ENCODE assay signal across 21 cellular contexts in the genomic region with DNA sequence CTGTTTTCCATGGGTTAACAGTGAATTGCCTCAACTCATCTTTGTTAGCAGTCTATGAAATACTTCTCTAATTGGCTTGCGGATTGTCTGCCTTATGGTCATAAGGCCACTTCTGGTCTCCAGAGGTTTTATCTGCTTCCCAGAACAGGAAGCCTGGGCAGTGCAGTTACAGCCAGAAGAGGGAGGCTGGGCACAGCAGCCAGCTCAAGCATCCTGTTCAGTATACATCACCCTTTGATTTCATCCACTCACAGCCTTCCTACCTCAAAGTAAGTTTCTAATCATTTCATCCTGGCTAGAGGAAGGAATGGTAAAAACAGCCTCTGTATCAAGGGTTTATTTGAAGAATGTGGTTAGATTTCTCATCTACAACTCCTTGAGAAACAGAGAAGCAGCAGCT.
DNase-seq lines count a peak whose midpoint lies in the region; ATAC-seq, FAIRE-seq and TF ChIP-seq lines count a peak whose summit lies in the region.
"Had no signal": no experiment of that assay in that cellular context is flagged by ENCODE, and none has a peak within 500 bp of the region (broad histone marks: within the 10 kb centered on the region; RNA-seq: fewer than 3 reads in every experiment).

No MANE protein-coding gene starts in this region.

- in situ Hi-C loops in astrocyte of the cerebellum (cut with HindIII; ENCODE audit: low sequenced_read_pairs): no loop called here

- H3K9ac ChIP-seq in kidney (ENCODE audit: low read length in 2 of 2): no peak overlapping the region

- TF ChIP-seq POLR2A in NB4 (IDR thresholded peaks at IDR 0.05; ENCODE audit: extremely low read depth, insufficient read length): no peak
- TF ChIP-seq POLR2A in thyroid gland (IDR thresholded peaks at IDR 0.05): no peak

- H3K4me1 ChIP-seq in mesodermal cell (ENCODE audit: control insufficient read depth, insufficient read depth, low read length, poor library complexity, severe bottlenecking): peaks cover 4% of the 10 kb centered on the region
- H3K4me1 ChIP-seq in kidney (ENCODE audit: control insufficient read depth in 1 of 2, insufficient read depth in 1 of 2, low read depth in 1 of 2, low read length in 2 of 2): no peaks in the 10 kb centered on the region
- H3K4me1 ChIP-seq in thyroid gland: no peaks in the 10 kb centered on the region

- H3K36me3 ChIP-seq in mesodermal cell (ENCODE audit: control insufficient read depth, insufficient read depth, low read length) (no peaks in the 10 kb centered on the region), kidney (ENCODE audit: control insufficient read depth in 1 of 2, insufficient read depth in 2 of 2, low read length in 2 of 2) (no peaks in the 10 kb centered on the region), thyroid gland (no peaks in the 10 kb centered on the region)
- H3K36me3 ChIP-seq: vagina had no signal

- no peak for FAIRE-seq in kidney (lab: Jason Lieb, UNC)

- no CpG with 5 or more reads among the region's 1 CpG for WGBS in mesodermal cell (ENCODE audit: insufficient coverage in 2 of 2), 2 experiments
- 60 to 68% methylated on average over 1 of the region's 1 CpG for WGBS in thyroid gland, 2 donors

- intact Hi-C loops in kidney (cut with DNase I) (no loop called here), thyroid gland (cut with DNase I) (no loop called here)

- DNase-seq in DMS153 (lab: John Stamatoyannopoulos, UW) (peak; percentile 8), DMS153 treated with DMSO at 0.1 percent for 48 hours (lab: John Stamatoyannopoulos, UW; ENCODE audit: unreplicated experiment) (no peak), NB4 (ENCODE audit: low read depth) (peak; percentile 1), astrocyte of the cerebellum (ENCODE audit: low read depth) (no peak), kidney (no peak), thyroid gland (no peak)
- DNase-seq: 8988T; activated CD4-positive, alpha-beta T cell treated with anti-CD3 and anti-CD28 coated beads for 1 hour; activated naive CD4-positive, alpha-beta T cell treated with anti-CD3 and anti-CD28 coated beads, Interleukin-2, amount 10 ng/mL, durations not matched to agents 7 days and 5 days; activated T-cell treated with anti-CD3 and anti-CD28 coated beads, Interleukin-2, amount 50 U/mL, for 24 hours; AML-193; cerebellar nuclear complex; effector CD4-positive, alpha-beta T cell; NCI-H1417 treated with DMSO at 0.1 percent for 48 hours; occipital lobe; RPMI8226; substantia nigra had no signal

- H3K9me3 ChIP-seq in mesodermal cell (ENCODE audit: control insufficient read depth, low read length) (no peaks in the 10 kb centered on the region), kidney (ENCODE audit: control insufficient read depth in 1 of 2, low read length in 2 of 2) (no peaks in the 10 kb centered on the region), thyroid gland (no peaks in the 10 kb centered on the region)
- H3K9me3 ChIP-seq: vagina had no signal

- TF ChIP-seq CTCF in NB4 (IDR thresholded peaks at IDR 0.05; ENCODE audit: low read depth, low read length) (no peak), astrocyte of the cerebellum (IDR thresholded peaks at IDR 0.05; ENCODE audit: low read depth, low read length, missing control alignments) (peak; percentile 11), kidney (IDR thresholded peaks at IDR 0.05; ENCODE audit: borderline replicate concordance, extremely low read depth, insufficient read depth) (no peak), thyroid gland (IDR thresholded peaks at IDR 0.05) (no peak)

- H3K27me3 ChIP-seq in thyroid gland: no peaks in the 10 kb centered on the region
- H3K27me3 ChIP-seq: vagina had no signal

- H3K27ac ChIP-seq in mesodermal cell (ENCODE audit: low read depth, low read length, severe bottlenecking): peak overlapping the region; percentile 55
- no peak overlapping the region for H3K27ac ChIP-seq in kidney (ENCODE audit: low read depth in 2 of 2, low read length in 2 of 2)
- H3K27ac ChIP-seq in thyroid gland: no peak overlapping the region
- H3K27ac ChIP-seq: SK-N-MC, vagina had no signal

- no peak for ATAC-seq in HG02840 (IDR thresholded peaks at IDR 0.05; ENCODE audit: low FRiP score, unreplicated experiment)

- H3K4me3 ChIP-seq in NB4 (ENCODE audit: low read depth, low read length) (no peak overlapping the region), astrocyte of the cerebellum (ENCODE audit: low read depth, low read length) (no peak overlapping the region), mesodermal cell (ENCODE audit: extremely low read depth, insufficient read depth, low read length, poor library complexity, severe bottlenecking) (no peak overlapping the region), kidney (ENCODE audit: low read length in 2 of 2) (no peak overlapping the region), thyroid gland (replicated peaks in 1 of 3) (no peak overlapping the region)
- H3K4me3 ChIP-seq: SK-N-MC, vagina had no signal

Comparison
In these comparisons a context has a peak if more than half of its experiments do, and no peak if none do; other contexts are left out.
1. DNase-seq: peak in DMS153 (single experiment) and NB4 (single experiment); none in DMS153 treated with DMSO at 0.1 percent for 48 hours (single experiment), astrocyte of the cerebellum (single experiment), kidney (single experiment) and thyroid gland (0 of 2).